ENCODE assay signal across 8 cellular contexts in genomic region chr22:23750744-23751440, GRCh38. TPM values are rescaled to one million over a fixed set of nuclear protein-coding genes. Genes with fewer than 3 reads are reported as not detected.
A peak's percentile ranks its signal among the peaks of the same experiment; 100 is the strongest.
DNase-seq lines count a peak whose midpoint lies in the region; ATAC-seq, FAIRE-seq and TF ChIP-seq lines count a peak whose summit lies in the region.

TSS of gene ZNF70 (minus strand) at chr22:23751112. CDS start at chr22:23745140, 5,972 bp downstream.

- CTCF ChIA-PET in BJ (lab: Yijun Ruan, JAX), result interaction anchor here (0.9 kb wide), 3 partner anchors 12 to 34 kb away, joined by 3 to 5 read pairs (median 3); partner anchors contain the start of gene C22orf15

- H3K36me3 ChIP-seq in BJ (ENCODE audit: control insufficient read depth, insufficient read depth, low read length) (no peaks in the 10 kb centered on the region), mucosa of descending colon (ENCODE audit: low read depth) (no peaks in the 10 kb centered on the region)

- peak; percentile 30 for TF ChIP-seq CTCF in BJ (IDR thresholded peaks at IDR 0.05; ENCODE audit: insufficient read depth, low read depth, low read length)
- TF ChIP-seq CTCF in mucosa of descending colon (IDR thresholded peaks at IDR 0.05), result no peak

- H3K4me3 ChIP-seq in BJ (ENCODE audit: low read depth, low read length) (peak within 1 kb of the TSS; percentile 76), mucosa of descending colon (peak within 1 kb of the TSS; percentile 46)

- no peak for FAIRE-seq in GM19239 (lab: Jason Lieb, UNC)

- H3K9me3 ChIP-seq in mucosa of descending colon, result no peaks in the 10 kb centered on the region

- peak; percentile 97 for ATAC-seq in mucosa of descending colon

- POLR2A ChIA-PET in BJ (lab: Charles Lee), result no interaction called here

- DNase-seq in BJ (ENCODE audit: low read depth) (no peak), GM19239 (ENCODE audit: insufficient read length, low spot score) (peak; percentile 84), HK-2 (ENCODE audit: unreplicated experiment) (peak; percentile 83), NOMO-1 treated with dmso at 0.1 percent for 144 hours (lab: John Stamatoyannopoulos, UW; ENCODE audit: unreplicated experiment) (peak; percentile 72), epidermal melanocyte (ENCODE audit: insufficient read length, low spot score) (peak; percentile 82), mucosa of descending colon (peak; percentile 95)
- DNase-seq in activated CD8-positive, alpha-beta memory T cell treated with anti-CD3 and anti-CD28 coated beads, Interleukin-2, amount 50 U/mL, for 4 hours, result peak; percentile 88
- peak; percentile 62 to 75 for DNase-seq in stimulated activated CD8-positive, alpha-beta memory T cell treated with anti-CD3 and anti-CD28 coated beads, Interleukin-4, amount 100 ng/mL, for 1 hour (ENCODE audit: low read depth in 2 of 2, low spot score in 1 of 2)

- H3K4me1 ChIP-seq in mucosa of descending colon (ENCODE audit: low read depth), result peaks cover 11% of the 10 kb centered on the region

- no peaks in the 10 kb centered on the region for H3K27me3 ChIP-seq in BJ (ENCODE audit: control insufficient read depth, insufficient read depth, low read length)

- intact Hi-C loops in mucosa of descending colon (cut with DNase I, micrococcal nuclease), result no loop called here

RNA-seq across cellular contexts. Expression of gene ZNF70, which starts in this region (rescaled TPM):
- polyA plus RNA-seq in BJ (2011; rRNA removed), result 1.4 TPM in 2 replicates
- polyA minus RNA-seq in BJ (2011; rRNA and poly(A)+ RNA removed), result 5.3 and 7.5 TPM in 2 replicates
- 1 to 10 TPM; 3.4 to 7.5 (median 3.7) TPM for total RNA-seq in mucosa of descending colon
